13 cellular contexts compared by ENCODE assay signal in the genomic region with DNA sequence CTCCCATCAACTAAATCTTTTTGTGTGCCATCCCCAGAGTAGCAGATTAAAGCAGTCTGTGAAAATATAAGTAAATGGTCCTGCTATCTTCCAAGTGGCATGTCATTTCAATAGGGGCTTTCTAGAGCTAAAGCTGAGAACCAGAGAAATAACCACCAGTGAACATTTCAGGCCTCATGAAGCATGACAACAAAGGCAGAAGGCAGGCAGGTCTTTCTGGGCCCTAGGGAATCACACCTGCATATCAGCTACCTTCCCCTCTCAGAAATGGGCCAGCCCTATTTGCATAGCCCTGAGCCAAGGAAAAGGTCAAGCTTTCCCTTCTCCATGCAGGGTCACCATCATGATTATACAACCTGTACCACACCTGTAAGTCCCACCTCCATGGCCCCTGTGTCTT.
DNase-seq lines count a peak whose midpoint lies in the region; ATAC-seq, FAIRE-seq and TF ChIP-seq lines count a peak whose summit lies in the region.
"Had no signal": no experiment of that assay in that cellular context is flagged by ENCODE, and none has a peak within 500 bp of the region (broad histone marks: within the 10 kb centered on the region; RNA-seq: fewer than 3 reads in every experiment).

No MANE protein-coding gene starts in this region.

- TF ChIP-seq EP300 in A549 (IDR thresholded peaks at IDR 0.05) = no peak

- H3K9ac ChIP-seq in Karpas-422 (ENCODE audit: low read length) (peak overlapping the region; percentile 35; the same call in 1 of the 2 replicates), PC-3 (ENCODE audit: low read length) (no peak overlapping the region)

- TF ChIP-seq CTCF in A549 (IDR thresholded peaks at IDR 0.05) = no peak
- no peak for TF ChIP-seq CTCF in psoas muscle (IDR thresholded peaks at IDR 0.05)
- no peak for TF ChIP-seq CTCF in PC-3 (conservative IDR thresholded peaks at IDR 0.05; ENCODE audit: low read depth, low read length)

- no peak overlapping the region for H3K4me3 ChIP-seq in A549
- peak overlapping the region; percentile 19; the same call in 1 of the 2 replicates for H3K4me3 ChIP-seq in Karpas-422 (ENCODE audit: low read length)
- H3K4me3 ChIP-seq in psoas muscle = no peak overlapping the region
- no peak overlapping the region for H3K4me3 ChIP-seq in PC-3 (ENCODE audit: low read length)
- H3K4me3 ChIP-seq: heart left ventricle, pancreas had no signal

- H3K27me3 ChIP-seq in Karpas-422 (ENCODE audit: low read length) = no peaks in the 10 kb centered on the region
- H3K27me3 ChIP-seq in psoas muscle (ENCODE audit: insufficient read depth in 3 of 3, low read length in 2 of 3) = no peaks in the 10 kb centered on the region
- H3K27me3 ChIP-seq in PC-3 (ENCODE audit: low read length) = no peaks in the 10 kb centered on the region
- H3K27me3 ChIP-seq: heart left ventricle, pancreas had no signal

- H3K79me2 ChIP-seq in Karpas-422 (ENCODE audit: low read length) (peaks cover 8% of the 10 kb centered on the region; the same call in 1 of the 2 replicates), PC-3 (ENCODE audit: low read length) (no peaks in the 10 kb centered on the region)

- no peak for TF ChIP-seq RAD21 in A549 (conservative IDR thresholded peaks at IDR 0.05 in 1 of 2, IDR thresholded peaks at IDR 0.05 in 1 of 2)

- BruUV-seq in PC-3 (replicated peaks; lab: Mats Ljungman, UMichigan) = no TSS peak

- no peak for DNase-seq in A549 (ENCODE audit: low read depth in 1 of 2, low spot score in 1 of 2)
- peak; percentile 62 for DNase-seq in Karpas-422
- DNase-seq in NCI-H69 (lab: John Stamatoyannopoulos, UW) = no peak
- DNase-seq in psoas muscle = no peak
- DNase-seq in NCI-H1694 treated with DMSO at 0.1 percent for 48 hours (lab: John Stamatoyannopoulos, UW) = no peak
- DNase-seq in PC-3 = no peak
- DNase-seq: heart left ventricle; Kasumi-1; pancreas; stimulated activated CD4-positive, alpha-beta T cell treated with anti-CD3 and anti-CD28 coated beads, Interleukin-4, amount 100 ng/mL, for 1 hour had no signal

- CTCF ChIA-PET in A549 (lab: Yijun Ruan, JAX) = no interaction called here
- CTCF ChIA-PET in PC-3 (lab: Charles Lee) = no interaction called here

- no peak overlapping the region; the same call in 2 of the 3 replicates for H3K4me2 ChIP-seq in A549
- peak overlapping the region; percentile 49 for H3K4me2 ChIP-seq in Karpas-422 (ENCODE audit: low read depth, low read length, poor library complexity, severe bottlenecking)
- no peak overlapping the region for H3K4me2 ChIP-seq in PC-3 (ENCODE audit: low read length)

- H3K9me3 ChIP-seq in A549 (no peaks in the 10 kb centered on the region), Karpas-422 (ENCODE audit: low read length) (no peaks in the 10 kb centered on the region), psoas muscle (no peaks in the 10 kb centered on the region), PC-3 (ENCODE audit: low read length) (no peaks in the 10 kb centered on the region)
- H3K9me3 ChIP-seq: heart left ventricle, pancreas had no signal

- no peak overlapping the region for H2AFZ ChIP-seq in Karpas-422 (ENCODE audit: low read length)
- no peak overlapping the region for H2AFZ ChIP-seq in PC-3 (ENCODE audit: low read length)

- ATAC-seq in A549 (no peak), GM19351 (IDR thresholded peaks at IDR 0.05; ENCODE audit: unreplicated experiment) (peak; percentile 88), HG02763 (IDR thresholded peaks at IDR 0.05; ENCODE audit: unreplicated experiment) (peak; percentile 68), psoas muscle (no peak), PC-3 (no peak)
- ATAC-seq: heart left ventricle, pancreas had no signal

- H3K4me1 ChIP-seq in A549 (peaks cover 69% of the 10 kb centered on the region), Karpas-422 (ENCODE audit: low read length) (peaks cover 54% of the 10 kb centered on the region), psoas muscle (no peaks in the 10 kb centered on the region), PC-3 (ENCODE audit: insufficient read depth, low read length) (peaks cover 8% of the 10 kb centered on the region)
- H3K4me1 ChIP-seq: pancreas had no signal

- no peaks in the 10 kb centered on the region for H3F3A ChIP-seq in PC-3 (ENCODE audit: low read length, unreplicated experiment)

- H3K9me2 ChIP-seq in Karpas-422 (replicated peaks; ENCODE audit: insufficient read depth, low read length) (no peaks in the 10 kb centered on the region), PC-3 (replicated peaks; ENCODE audit: low read length) (no peaks in the 10 kb centered on the region)

- no peak for TF ChIP-seq POLR2A in A549 (IDR thresholded peaks at IDR 0.05; ENCODE audit: low read length)

- intact Hi-C loops in psoas muscle (cut with DNase I) = no loop called here
- intact Hi-C loops in PC-3 (cut with micrococcal nuclease) = no loop called here

- H3K27ac ChIP-seq in A549 (peak overlapping the region; percentile 79 to 82), Karpas-422 (ENCODE audit: low read length) (peak overlapping the region; percentile 78), psoas muscle (no peak overlapping the region), PC-3 (ENCODE audit: low read length) (no peak overlapping the region)
- H3K27ac ChIP-seq: heart left ventricle, pancreas had no signal

- no peaks in the 10 kb centered on the region for H4K20me1 ChIP-seq in Karpas-422 (ENCODE audit: insufficient read depth, low read depth, low read length)
- no peaks in the 10 kb centered on the region for H4K20me1 ChIP-seq in PC-3 (ENCODE audit: low read length)

- H3K36me3 ChIP-seq in Karpas-422 (ENCODE audit: insufficient read depth, low read length) = peaks cover 5% of the 10 kb centered on the region; the same call in 1 of the 2 replicates
- H3K36me3 ChIP-seq in psoas muscle (ENCODE audit: insufficient read depth in 1 of 2, low read depth in 1 of 2) = no peaks in the 10 kb centered on the region
- no peaks in the 10 kb centered on the region for H3K36me3 ChIP-seq in PC-3 (ENCODE audit: low read depth, low read length)
- H3K36me3 ChIP-seq: heart left ventricle, pancreas had no signal

- FAIRE-seq in A549 (lab: Jason Lieb, UNC) = no peak
- FAIRE-seq: GM18507, pancreas had no signal

- POLR2A ChIA-PET in A549 (lab: Yijun Ruan, JAX) (no interaction called here), PC-3 (lab: Charles Lee; ENCODE audit: unreplicated experiment) (no interaction called here)

TF ChIP-seq in A549, 52 proteins besides CTCF, POLR2A, EP300 and RAD21:
- TF ChIP-seq POLR2AphosphoS2 (conservative IDR thresholded peaks at IDR 0.05; ENCODE audit: low read length) = no peak
- no peak for TF ChIP-seq CBX2 (IDR thresholded peaks at IDR 0.05; ENCODE audit: borderline replicate concordance, low read depth)
- no peak for TF ChIP-seq TP53 (CRISPR knock-in tag; IDR thresholded peaks at IDR 0.05)
- no peak for TF ChIP-seq HOXB13 (CRISPR knock-in tag; IDR thresholded peaks at IDR 0.05; ENCODE audit: low read depth)
- TF ChIP-seq GATA3 (IDR thresholded peaks at IDR 0.05; ENCODE audit: borderline replicate concordance) = no peak
- TF ChIP-seq, protein P1, sequence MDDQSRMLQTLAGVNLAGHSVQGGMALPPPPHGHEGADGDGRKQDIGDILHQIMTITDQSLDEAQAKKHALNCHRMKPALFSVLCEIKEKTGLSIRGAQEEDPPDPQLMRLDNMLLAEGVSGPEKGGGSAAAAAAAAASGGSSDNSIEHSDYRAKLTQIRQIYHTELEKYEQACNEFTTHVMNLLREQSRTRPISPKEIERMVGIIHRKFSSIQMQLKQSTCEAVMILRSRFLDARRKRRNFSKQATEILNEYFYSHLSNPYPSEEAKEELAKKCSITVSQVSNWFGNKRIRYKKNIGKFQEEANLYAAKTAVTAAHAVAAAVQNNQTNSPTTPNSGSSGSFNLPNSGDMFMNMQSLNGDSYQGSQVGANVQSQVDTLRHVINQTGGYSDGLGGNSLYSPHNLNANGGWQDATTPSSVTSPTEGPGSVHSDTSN (IDR thresholded peaks at IDR 0.05) = no peak
- no peak for TF ChIP-seq SMC3 (IDR thresholded peaks at IDR 0.05)
- no peak for TF ChIP-seq MAFK (IDR thresholded peaks at IDR 0.05; ENCODE audit: partially characterized antibody)
- TF ChIP-seq SREBF2 (IDR thresholded peaks at IDR 0.05) = no peak
- no peak for TF ChIP-seq MAZ (IDR thresholded peaks at IDR 0.05; ENCODE audit: borderline replicate concordance, low read depth, low read length)
- no peak for TF ChIP-seq JUNB (IDR thresholded peaks at IDR 0.05)
- TF ChIP-seq MYC (IDR thresholded peaks at IDR 0.05; ENCODE audit: borderline replicate concordance, low read length) = no peak
- TF ChIP-seq RNF2 (IDR thresholded peaks at IDR 0.05; ENCODE audit: borderline replicate concordance, low read depth) = no peak
- TF ChIP-seq JUN (IDR thresholded peaks at IDR 0.05) = no peak
- TF ChIP-seq TFCP2L1 (CRISPR knock-in tag; IDR thresholded peaks at IDR 0.05) = no peak
- TF ChIP-seq KDM5A (IDR thresholded peaks at IDR 0.05) = no peak
- no peak for TF ChIP-seq HOXA7 (CRISPR knock-in tag; IDR thresholded peaks at IDR 0.05)
- TF ChIP-seq, protein P2, sequence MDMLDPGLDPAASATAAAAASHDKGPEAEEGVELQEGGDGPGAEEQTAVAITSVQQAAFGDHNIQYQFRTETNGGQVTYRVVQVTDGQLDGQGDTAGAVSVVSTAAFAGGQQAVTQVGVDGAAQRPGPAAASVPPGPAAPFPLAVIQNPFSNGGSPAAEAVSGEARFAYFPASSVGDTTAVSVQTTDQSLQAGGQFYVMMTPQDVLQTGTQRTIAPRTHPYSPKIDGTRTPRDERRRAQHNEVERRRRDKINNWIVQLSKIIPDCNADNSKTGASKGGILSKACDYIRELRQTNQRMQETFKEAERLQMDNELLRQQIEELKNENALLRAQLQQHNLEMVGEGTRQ (IDR thresholded peaks at IDR 0.05) = no peak

Comparison
In these comparisons a context has a peak if more than half of its experiments do, and no peak if none do; other contexts are left out.
1. ATAC-seq: peak in GM19351 (single experiment) and HG02763 (single experiment); none in A549 (0 of 2), psoas muscle (0 of 4) and PC-3 (single experiment).
2. H3K27ac ChIP-seq: peak in A549 (2 of 2) and Karpas-422 (single experiment); none in psoas muscle (single experiment) and PC-3 (single experiment).